In the genomic region with DNA sequence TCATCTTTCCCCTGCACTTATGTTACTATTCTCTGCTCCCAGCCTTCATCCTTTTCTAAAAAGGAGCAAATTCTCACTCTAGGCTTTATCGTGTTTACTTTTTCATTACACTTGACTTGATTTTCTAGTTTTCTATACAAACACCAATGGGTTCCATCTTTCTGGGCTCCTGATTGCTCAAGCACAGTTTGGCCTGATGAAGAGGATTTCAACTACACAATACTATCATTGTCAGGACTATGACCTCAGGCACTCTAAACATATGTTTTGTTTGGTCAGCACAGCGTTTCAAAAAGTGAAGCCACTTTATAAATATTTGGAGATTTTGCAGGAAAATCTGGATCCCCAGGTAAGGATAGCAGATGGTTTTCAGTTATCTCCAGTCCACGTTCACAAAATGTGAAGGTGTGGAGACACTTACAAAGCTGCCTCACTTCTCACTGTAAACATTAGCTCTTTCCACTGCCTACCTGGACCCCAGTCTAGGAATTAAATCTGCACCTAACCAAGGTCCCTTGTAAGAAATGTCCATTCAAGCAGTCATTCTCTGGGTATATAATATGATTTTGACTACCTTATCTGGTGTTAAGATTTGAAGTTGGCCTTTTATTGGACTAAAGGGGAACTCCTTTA, we compare ENCODE assay signal across 11 cellular contexts.
DNase-seq lines count a peak whose midpoint lies in the region; ATAC-seq and TF ChIP-seq lines count a peak whose summit lies in the region.
"Had no signal": no experiment of that assay in that cellular context is flagged by ENCODE, and none has a peak within 500 bp of the region (broad histone marks: within the 10 kb centered on the region; RNA-seq: fewer than 3 reads in every experiment).

No MANE protein-coding gene starts in this region.

- TF ChIP-seq POLR2A in tibial nerve (IDR thresholded peaks at IDR 0.05) (no peak), testis (IDR thresholded peaks at IDR 0.05) (no peak)

- TF ChIP-seq RAD21 in liver (IDR thresholded peaks at IDR 0.05), result peak in 1 of 2 donors; percentile 26

- H3K4me1 Mint-ChIP-seq in activated naive CD4-positive, alpha-beta T cell treated with anti-CD3 and anti-CD28 coated beads, Interleukin-2, amount 10 ng/mL, durations not matched to agents 7 days and 5 days, result peaks cover 65% of the 10 kb centered on the region
- H3K4me1 Mint-ChIP-seq in activated B cell treated with CpG ODN at 0.5 μM for 24 hours, result peaks cover 75% of the 10 kb centered on the region

- H3K27ac ChIP-seq in liver (ENCODE audit: low read depth in 1 of 2, low read length in 2 of 2) (no peak overlapping the region), tibial nerve (peak overlapping the region; percentile 34 to 93 (median 80)), testis (no peak overlapping the region), psoas muscle (no peak overlapping the region)
- H3K27ac ChIP-seq: gastrocnemius medialis, RWPE1 had no signal

- no peak for TF ChIP-seq EP300 in tibial nerve (IDR thresholded peaks at IDR 0.05)

- no peak for DNase-seq in activated naive CD4-positive, alpha-beta T cell treated with anti-CD3 and anti-CD28 coated beads, Interleukin-2, amount 10 ng/mL, durations not matched to agents 7 days and 5 days
- no peak for DNase-seq in activated naive CD4-positive, alpha-beta T cell treated with anti-CD3 and anti-CD28 coated beads, Interleukin-2, amount 50 U/mL, for 16 hours
- no peak for DNase-seq in activated B cell treated with CpG ODN at 0.5 μM for 24 hours
- no peak for DNase-seq in tibial nerve (ENCODE audit: low spot score in 2 of 2)
- DNase-seq in testis, result no peak
- DNase-seq in psoas muscle, result no peak
- DNase-seq: gastrocnemius medialis had no signal

- peaks cover 88% of the 10 kb centered on the region for H3K36me3 Mint-ChIP-seq in activated naive CD4-positive, alpha-beta T cell treated with anti-CD3 and anti-CD28 coated beads, Interleukin-2, amount 10 ng/mL, durations not matched to agents 7 days and 5 days
- peaks cover 92% of the 10 kb centered on the region for H3K36me3 Mint-ChIP-seq in activated B cell treated with CpG ODN at 0.5 μM for 24 hours (ENCODE audit: low read depth)

- H3K9me3 Mint-ChIP-seq in activated naive CD4-positive, alpha-beta T cell treated with anti-CD3 and anti-CD28 coated beads, Interleukin-2, amount 10 ng/mL, durations not matched to agents 7 days and 5 days, result no peaks in the 10 kb centered on the region
- no peaks in the 10 kb centered on the region for H3K9me3 Mint-ChIP-seq in activated B cell treated with CpG ODN at 0.5 μM for 24 hours

- TF ChIP-seq CTCF in activated B cell treated with CpG ODN at 0.5 μM for 24 hours (IDR thresholded peaks at IDR 0.05) (no peak), liver (IDR thresholded peaks at IDR 0.05; ENCODE audit: low read depth, low read length, missing input control) (no peak), tibial nerve (IDR thresholded peaks at IDR 0.05) (no peak), testis (IDR thresholded peaks at IDR 0.05) (no peak), psoas muscle (IDR thresholded peaks at IDR 0.05) (no peak)

- 49% methylated on average over 3 of the region's 3 CpGs for WGBS in liver
- 58 to 61% methylated on average over 3 of the region's 3 CpGs for WGBS in tibial nerve, 2 donors
- WGBS in testis, 2 donors, result 84 to 85% methylated on average over 3 of the region's 3 CpGs
- 82 to 84% (median 84%) methylated on average over 3 of the region's 3 CpGs for WGBS in psoas muscle, 3 donors

- CTCF ChIA-PET in activated naive CD4-positive, alpha-beta T cell treated with anti-CD3 and anti-CD28 coated beads, Interleukin-2, amount 10 ng/mL, durations not matched to agents 7 days and 5 days (lab: Charles Lee), result interaction anchor here (0.7 to 4.2 kb wide), 28 partner anchors 7 to 650 kb away, joined by 3 to 30 read pairs (median 4); no protein-coding TSS in a partner anchor
- CTCF ChIA-PET in activated B cell treated with CpG ODN at 0.5 μM for 24 hours (lab: Charles Lee), result interaction anchor here (0.6 to 4.3 kb wide), 34 partner anchors 10 to 680 kb away, joined by 3 to 49 read pairs (median 4); partner anchors contain the start of gene TGFBR2

- H3K27ac Mint-ChIP-seq in activated naive CD4-positive, alpha-beta T cell treated with anti-CD3 and anti-CD28 coated beads, Interleukin-2, amount 10 ng/mL, durations not matched to agents 7 days and 5 days, result peak overlapping the region; percentile 75
- peak overlapping the region; percentile 24 for H3K27ac Mint-ChIP-seq in activated B cell treated with CpG ODN at 0.5 μM for 24 hours

- ATAC-seq in activated B cell treated with CpG ODN at 0.5 μM for 24 hours (ENCODE audit: low read depth) (no peak), esophagus mucosa (no peak), psoas muscle (no peak)

- H3K4me3 Mint-ChIP-seq in activated naive CD4-positive, alpha-beta T cell treated with anti-CD3 and anti-CD28 coated beads, Interleukin-2, amount 10 ng/mL, durations not matched to agents 7 days and 5 days, result no peak overlapping the region
- H3K4me3 Mint-ChIP-seq in activated B cell treated with CpG ODN at 0.5 μM for 24 hours, result no peak overlapping the region

- POLR2A ChIA-PET in activated B cell treated with CpG ODN at 0.5 μM for 24 hours (lab: Charles Lee), result interaction anchor here (0.7 to 1.6 kb wide), 6 partner anchors 48 to 493 kb away, joined by 3 to 9 read pairs (median 4); partner anchors contain the start of gene TGFBR2

- H3K36me3 ChIP-seq in liver (ENCODE audit: control insufficient read depth in 4 of 4, insufficient read depth in 3 of 4, low read depth in 1 of 4, low read length in 3 of 4) (peaks cover 0 to 22% (median 12%) of the 10 kb centered on the region in 4 donors), tibial nerve (peaks cover 0 to 43% (median 0%) of the 10 kb centered on the region in 3 donors), testis (ENCODE audit: low read depth, missing control alignments) (no peaks in the 10 kb centered on the region), psoas muscle (ENCODE audit: insufficient read depth in 1 of 2, low read depth in 1 of 2) (peaks cover 4 to 50% of the 10 kb centered on the region in 2 donors)
- H3K36me3 ChIP-seq: breast epithelium had no signal

- no peak overlapping the region for H3K9ac ChIP-seq in liver (ENCODE audit: low read depth in 1 of 2, low read length in 2 of 2)

- H3K4me3 ChIP-seq in liver (ENCODE audit: low read depth in 1 of 3, low read length in 3 of 3) (no peak overlapping the region), tibial nerve (no peak overlapping the region), testis (no peak overlapping the region), psoas muscle (no peak overlapping the region)
- H3K4me3 ChIP-seq: breast epithelium, gastrocnemius medialis had no signal

- intact Hi-C loops in activated B cell treated with CpG ODN at 0.5 μM for 24 hours (cut with micrococcal nuclease) (loop anchor here (1.0 to 10.0 kb wide), 12 partner anchors 60 to 678 kb away; partner anchors contain the start of gene TGFBR2), testis (cut with DNase I; ENCODE audit: low total_unique reads) (no loop called here), psoas muscle (cut with DNase I) (loop anchor here (5.0 to 10.0 kb wide), 6 partner anchors 85 to 650 kb away; partner anchors contain the start of gene TGFBR2 (in 1 of the 2))

- H3K27me3 ChIP-seq in liver (ENCODE audit: control insufficient read depth in 4 of 4, insufficient read depth in 4 of 4, low read length in 3 of 4) (no peaks in the 10 kb centered on the region), tibial nerve (no peaks in the 10 kb centered on the region), testis (no peaks in the 10 kb centered on the region), psoas muscle (ENCODE audit: insufficient read depth in 3 of 3, low read length in 2 of 3) (no peaks in the 10 kb centered on the region)
- H3K27me3 ChIP-seq: breast epithelium, gastrocnemius medialis had no signal

- H3K4me1 ChIP-seq in liver (ENCODE audit: control insufficient read depth in 4 of 4, insufficient read depth in 4 of 4, low read length in 3 of 4), result peaks cover 0 to 30% (median 19%) of the 10 kb centered on the region in 4 donors
- H3K4me1 ChIP-seq in tibial nerve, result peaks cover 9 to 95% (median 51%) of the 10 kb centered on the region in 4 donors
- H3K4me1 ChIP-seq in testis, result peaks cover 15% of the 10 kb centered on the region
- peaks cover 62% of the 10 kb centered on the region for H3K4me1 ChIP-seq in psoas muscle

- no peaks in the 10 kb centered on the region for H3K27me3 Mint-ChIP-seq in activated naive CD4-positive, alpha-beta T cell treated with anti-CD3 and anti-CD28 coated beads, Interleukin-2, amount 10 ng/mL, durations not matched to agents 7 days and 5 days
- H3K27me3 Mint-ChIP-seq in activated B cell treated with CpG ODN at 0.5 μM for 24 hours, result no peaks in the 10 kb centered on the region

- H3K9me3 ChIP-seq in liver (ENCODE audit: control insufficient read depth in 4 of 4, low read length in 3 of 4) (no peaks in the 10 kb centered on the region), tibial nerve (no peaks in the 10 kb centered on the region), testis (no peaks in the 10 kb centered on the region), psoas muscle (no peaks in the 10 kb centered on the region)
- H3K9me3 ChIP-seq: breast epithelium, gastrocnemius medialis had no signal

TF ChIP-seq in liver, 16 proteins besides CTCF, POLR2A, EP300 and RAD21:
- TF ChIP-seq FOXA1 (IDR thresholded peaks at IDR 0.05) (no peak), YY1 (IDR thresholded peaks at IDR 0.05) (peak; percentile 47), FOXA2 (IDR thresholded peaks at IDR 0.05) (no peak), HNF4G (IDR thresholded peaks at IDR 0.05) (no peak), HNF4A (conservative IDR thresholded peaks at IDR 0.05) (peak in 1 of 2 donors; percentile 36), RXRA (IDR thresholded peaks at IDR 0.05) (no peak), SP1 (IDR thresholded peaks at IDR 0.05) (no peak), NR2F2 (IDR thresholded peaks at IDR 0.05) (no peak)
- TF ChIP-seq, protein P1, sequence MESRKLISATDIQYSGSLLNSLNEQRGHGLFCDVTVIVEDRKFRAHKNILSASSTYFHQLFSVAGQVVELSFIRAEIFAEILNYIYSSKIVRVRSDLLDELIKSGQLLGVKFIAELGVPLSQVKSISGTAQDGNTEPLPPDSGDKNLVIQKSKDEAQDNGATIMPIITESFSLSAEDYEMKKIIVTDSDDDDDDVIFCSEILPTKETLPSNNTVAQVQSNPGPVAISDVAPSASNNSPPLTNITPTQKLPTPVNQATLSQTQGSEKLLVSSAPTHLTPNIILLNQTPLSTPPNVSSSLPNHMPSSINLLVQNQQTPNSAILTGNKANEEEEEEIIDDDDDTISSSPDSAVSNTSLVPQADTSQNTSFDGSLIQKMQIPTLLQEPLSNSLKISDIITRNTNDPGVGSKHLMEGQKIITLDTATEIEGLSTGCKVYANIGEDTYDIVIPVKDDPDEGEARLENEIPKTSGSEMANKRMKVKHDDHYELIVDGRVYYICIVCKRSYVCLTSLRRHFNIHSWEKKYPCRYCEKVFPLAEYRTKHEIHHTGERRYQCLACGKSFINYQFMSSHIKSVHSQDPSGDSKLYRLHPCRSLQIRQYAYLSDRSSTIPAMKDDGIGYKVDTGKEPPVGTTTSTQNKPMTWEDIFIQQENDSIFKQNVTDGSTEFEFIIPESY (IDR thresholded peaks at IDR 0.05), result no peak

Comparison
In these comparisons a context has a peak if more than half of its experiments do, and no peak if none do; other contexts are left out.
1. H3K27ac ChIP-seq: peak in tibial nerve (4 of 4); none in liver (0 of 2), testis (0 of 2) and psoas muscle (single experiment).